1 cellular context compared by ENCODE assay signal in genomic region chr11:62737196-62737595, GRCh38.
TF ChIP-seq lines count a peak whose summit lies in the region.

No MANE protein-coding gene starts in this region.

TF ChIP-seq in GM23338, 12 proteins besides CTCF, POLR2A, EP300 and RAD21 (continued from another document):
- TF ChIP-seq ZNF462 (CRISPR knock-in tag; IDR thresholded peaks at IDR 0.05): no peak
- no peak for TF ChIP-seq POLR2AphosphoS5 (IDR thresholded peaks at IDR 0.05; ENCODE audit: low read depth)
